ENCODE assay signal across 8 cellular contexts in the genomic region with DNA sequence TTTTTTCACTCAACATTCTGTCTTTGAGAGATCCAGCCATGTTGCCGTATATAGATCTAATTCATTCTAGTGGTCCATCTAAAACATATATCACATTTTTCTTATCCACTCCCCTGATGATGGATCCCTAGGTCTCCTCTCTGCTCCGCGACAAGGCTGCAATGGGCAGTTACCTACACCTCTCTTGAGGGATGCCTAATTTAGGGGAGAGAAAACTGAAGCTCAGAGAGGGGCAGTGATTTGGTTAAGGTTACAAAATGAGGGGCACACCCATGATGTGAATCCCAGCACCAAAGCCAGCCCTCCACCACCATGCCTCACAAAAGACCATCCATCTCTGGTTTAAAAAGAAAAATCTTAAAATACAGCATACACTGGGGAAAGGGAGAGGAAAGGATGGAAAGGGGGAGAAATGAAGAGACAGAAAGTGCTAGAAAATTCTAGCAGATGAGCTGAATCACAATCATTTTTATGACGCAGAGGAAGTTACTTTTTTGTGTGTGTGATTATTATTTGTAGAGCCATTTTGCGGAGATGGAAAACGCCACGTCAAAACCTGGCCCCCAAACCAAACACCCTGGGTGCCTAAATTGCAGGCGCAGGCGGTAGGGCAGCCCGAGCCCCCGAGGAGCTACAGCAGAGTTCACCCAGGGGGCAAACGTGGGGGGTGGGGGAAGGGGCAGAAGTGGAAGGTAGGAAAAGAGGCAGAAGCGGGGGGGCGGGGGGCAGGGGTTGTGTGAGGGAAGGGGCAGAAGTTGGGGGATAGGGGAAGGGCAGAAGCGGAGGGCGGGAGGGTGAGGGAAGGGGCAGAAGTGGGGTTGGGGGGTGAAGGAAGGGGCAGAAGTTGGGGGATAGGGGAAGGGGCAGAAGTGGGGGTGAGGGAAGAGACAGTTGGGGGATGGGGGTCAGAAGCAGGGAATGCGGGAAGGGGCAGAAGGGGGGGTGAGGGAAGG. TPM values are rescaled to one million over a fixed set of nuclear protein-coding genes. Genes with fewer than 3 reads are reported as not detected.
DNase-seq lines count a peak whose midpoint lies in the region; ATAC-seq and TF ChIP-seq lines count a peak whose summit lies in the region.

No MANE protein-coding gene starts in this region.

- no peaks in the 10 kb centered on the region for H3K27me3 Mint-ChIP-seq in CD4-positive, alpha-beta T cell

- TF ChIP-seq CTCF in CD4-positive, alpha-beta T cell (IDR thresholded peaks at IDR 0.05): no peak
- TF ChIP-seq CTCF in Peyer's patch (IDR thresholded peaks at IDR 0.05): no peak
- TF ChIP-seq CTCF in osteoblast (IDR thresholded peaks at IDR 0.05; ENCODE audit: extremely low read depth, low read depth, low read length): no peak
- TF ChIP-seq CTCF in foreskin keratinocyte (conservative IDR thresholded peaks at IDR 0.05): no peak

- peaks cover 45% of the 10 kb centered on the region for H3K36me3 Mint-ChIP-seq in CD4-positive, alpha-beta T cell (ENCODE audit: low read depth)

- H3K4me2 ChIP-seq in osteoblast (ENCODE audit: insufficient read depth, low read length): peak overlapping the region; percentile 49

- H3K27me3 ChIP-seq in CD4-positive, alpha-beta T cell (ENCODE audit: control insufficient read depth, insufficient read depth, low read length): no peaks in the 10 kb centered on the region
- H3K27me3 ChIP-seq in Peyer's patch (no peaks in the 10 kb centered on the region), osteoblast (ENCODE audit: insufficient read depth, low read length) (no peaks in the 10 kb centered on the region), foreskin keratinocyte (no peaks in the 10 kb centered on the region)

- peaks cover 30% of the 10 kb centered on the region for H3K79me2 ChIP-seq in osteoblast (ENCODE audit: insufficient read depth, low read length)

- POLR2A ChIA-PET in CD4-positive, alpha-beta T cell (lab: Charles Lee): interaction anchor here (1.5 to 2.7 kb wide), 7 partner anchors 8 to 603 kb away, joined by 6 to 31 read pairs (median 15); partner anchors contain the start of genes KANTR, KDM5C, RIBC1 and SMC1A

- peak overlapping the region; percentile 96 for H3K4me3 Mint-ChIP-seq in CD4-positive, alpha-beta T cell

- no peak for ATAC-seq in CD4-positive, alpha-beta T cell (ENCODE audit: poor library complexity)
- ATAC-seq in GM21447 (IDR thresholded peaks at IDR 0.05; ENCODE audit: unreplicated experiment) (no peak), foreskin keratinocyte (no peak), HG03342 (IDR thresholded peaks at IDR 0.05; ENCODE audit: unreplicated experiment) (no peak)

- H3K27ac Mint-ChIP-seq in CD4-positive, alpha-beta T cell: peak overlapping the region; percentile 99

- peaks cover 50% of the 10 kb centered on the region for H3K4me1 Mint-ChIP-seq in CD4-positive, alpha-beta T cell (ENCODE audit: low read depth)

- peaks cover 0 to 6% (median 0%) of the 10 kb centered on the region in 3 donors for H3K36me3 ChIP-seq in Peyer's patch
- H3K36me3 ChIP-seq in osteoblast (ENCODE audit: insufficient read depth, low read length): peaks cover 20% of the 10 kb centered on the region

- H3K4me3 ChIP-seq in Peyer's patch (peak overlapping the region; percentile 65 to 84 (median 76)), osteoblast (ENCODE audit: insufficient read depth, low read length) (peak overlapping the region; percentile 50)

- intact Hi-C loops in CD4-positive, alpha-beta T cell (cut with DNase I, micrococcal nuclease): loop anchor here in 1 of 2 experiments (5.0 kb wide), 1 partner anchor 141 kb away; no protein-coding TSS in a partner anchor

- no peaks in the 10 kb centered on the region for H3K9me3 ChIP-seq in CD4-positive, alpha-beta T cell (ENCODE audit: control insufficient read depth, low read length)
- H3K9me3 ChIP-seq in Peyer's patch (no peaks in the 10 kb centered on the region), osteoblast (ENCODE audit: low read depth, low read length) (no peaks in the 10 kb centered on the region)

- peak overlapping the region; percentile 25 for H3K27ac ChIP-seq in CD4-positive, alpha-beta T cell (ENCODE audit: low read depth, low read length)
- H3K27ac ChIP-seq in Peyer's patch (peak overlapping the region; percentile 88 to 95 (median 93)), osteoblast (ENCODE audit: low read depth, low read length) (peak overlapping the region; percentile 82), foreskin keratinocyte (no peak overlapping the region)

- H3K9me3 Mint-ChIP-seq in CD4-positive, alpha-beta T cell: no peaks in the 10 kb centered on the region

- CTCF ChIA-PET in CD4-positive, alpha-beta T cell (lab: Charles Lee): interaction anchor here (0.6 to 1.6 kb wide), 3 partner anchors 9 to 1545 kb away, joined by 3 to 4 read pairs (median 4); no protein-coding TSS in a partner anchor

- peaks cover 20% of the 10 kb centered on the region for H4K20me1 ChIP-seq in osteoblast (ENCODE audit: insufficient read depth, low read length)

- peak in 2 of 10 experiments; percentile 39 to 41 for DNase-seq in CD4-positive, alpha-beta T cell
- DNase-seq in Peyer's patch (no peak), dermis microvascular lymphatic vessel endothelial cell (ENCODE audit: low read depth in 2 of 2) (peak; percentile 20 to 33), osteoblast (ENCODE audit: insufficient read length, low spot score, missing footprints) (peak; percentile 68), foreskin keratinocyte (no peak), T-helper 9 cell (no peak)

- TF ChIP-seq POLR2A in Peyer's patch (IDR thresholded peaks at IDR 0.05): no peak

- H2AFZ ChIP-seq in osteoblast (ENCODE audit: low read length): no peak overlapping the region

- H3K4me1 ChIP-seq in Peyer's patch: no peaks in the 10 kb centered on the region
- peaks cover 15% of the 10 kb centered on the region for H3K4me1 ChIP-seq in osteoblast (ENCODE audit: insufficient read depth, low read length)
- no peaks in the 10 kb centered on the region for H3K4me1 ChIP-seq in foreskin keratinocyte

RNA-seq across cellular contexts. Expression of gene TSPYL2, which starts 1.3 kb away (rescaled TPM):
- total RNA-seq in CD4-positive, alpha-beta T cell: 100 to 1,000 TPM; 428 to 461 TPM
- total RNA-seq in Peyer's patch (100 to 1,000 TPM in 1 of 4 donors, 10 to 100 TPM in 3; 14.4 to 241 (median 37.1) TPM), dermis microvascular lymphatic vessel endothelial cell (4.9 and 7.6 TPM in 2 replicates), osteoblast (13.6 and 15.9 TPM in 2 replicates), foreskin keratinocyte (8.1 and 8.8 TPM in 2 replicates)
- polyA plus RNA-seq in foreskin keratinocyte: 7.5 and 7.9 TPM in 2 replicates

RNA-seq across cellular contexts. Expression of gene KANTR, which starts 13.0 kb away (rescaled TPM):
- 1 to 10 TPM; 6.2 to 6.8 TPM for total RNA-seq in CD4-positive, alpha-beta T cell
- total RNA-seq in Peyer's patch: 10 to 100 TPM in 3 of 4 donors, 1 to 10 TPM in 1; 8.6 to 42.1 (median 33.1) TPM
- total RNA-seq in dermis microvascular lymphatic vessel endothelial cell: 5.0 and 5.6 TPM in 2 replicates
- 12.3 and 13.3 TPM in 2 replicates for total RNA-seq in osteoblast
- total RNA-seq in foreskin keratinocyte: 2.3 TPM in 2 replicates
- polyA plus RNA-seq in foreskin keratinocyte: 0.54 and 0.61 TPM in 2 replicates

RNA-seq across cellular contexts. Expression of gene GPR173, which starts 32.3 kb away (rescaled TPM):
- not detected for total RNA-seq in CD4-positive, alpha-beta T cell
- total RNA-seq in Peyer's patch (under 1 TPM in 2 of 4 donors, not detected in 2; 0.57 to 0.67 TPM), dermis microvascular lymphatic vessel endothelial cell (0.90 and 1.8 TPM in 2 replicates), osteoblast (1.8 and 2.2 TPM in 2 replicates), foreskin keratinocyte (0.35 and 0.75 TPM in 2 replicates)
- polyA plus RNA-seq in foreskin keratinocyte: 0.26 and 0.40 TPM in 2 replicates

Comparison
In these comparisons a context has a peak if more than half of its experiments do, and no peak if none do; other contexts are left out.
1. DNase-seq: peak in dermis microvascular lymphatic vessel endothelial cell (2 of 2) and osteoblast (single experiment); none in Peyer's patch (0 of 3), foreskin keratinocyte (0 of 2) and T-helper 9 cell (single experiment).